ENCODE assay signal across 1 cellular context in the genomic region with DNA sequence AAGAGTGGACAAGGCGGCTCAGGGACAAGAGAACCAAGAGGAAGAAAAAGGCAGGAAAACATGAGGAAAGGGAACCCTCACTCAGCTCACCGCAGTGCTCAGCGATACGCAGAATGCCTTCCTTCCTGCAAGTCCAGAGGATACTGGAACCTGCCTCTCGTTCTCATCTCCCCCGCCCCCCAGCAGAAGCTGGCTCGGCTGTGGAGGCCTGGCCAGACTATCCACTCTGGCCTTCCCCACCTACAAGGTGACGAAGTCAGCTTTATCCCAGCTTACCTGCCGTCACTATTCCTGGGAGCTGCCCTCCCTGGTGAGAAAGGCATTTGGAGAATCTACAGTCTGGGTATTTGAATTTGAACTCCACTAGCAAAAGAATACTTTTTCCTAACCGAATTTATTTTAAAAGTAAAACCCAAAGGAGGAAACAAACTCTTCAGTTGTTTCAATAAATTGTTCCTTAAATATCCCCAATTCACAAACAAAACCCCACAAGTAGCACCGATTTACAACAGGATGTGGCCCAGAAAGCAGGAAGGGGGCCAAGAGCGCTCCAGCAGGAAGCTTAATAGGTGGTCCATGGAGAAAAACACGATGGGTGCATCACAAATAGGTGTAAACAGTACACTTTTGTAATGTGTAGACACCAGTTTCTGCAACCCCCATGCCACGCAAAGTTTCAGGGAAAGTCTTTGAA.
TF ChIP-seq lines count a peak whose summit lies in the region.

No MANE protein-coding gene starts in this region.

TF ChIP-seq in K562, 482 proteins besides CTCF, POLR2A, EP300 and RAD21:
- TF ChIP-seq ZNF311 (CRISPR knock-in tag; IDR thresholded peaks at IDR 0.05) (no peak), CCNT2 (IDR thresholded peaks at IDR 0.05; ENCODE audit: borderline replicate concordance, extremely low read depth, insufficient read length, low read depth, low read length) (no peak), ARID1B (IDR thresholded peaks at IDR 0.05) (no peak), TAL1 (IDR thresholded peaks at IDR 0.05) (no peak)
- TF ChIP-seq, protein P1, sequence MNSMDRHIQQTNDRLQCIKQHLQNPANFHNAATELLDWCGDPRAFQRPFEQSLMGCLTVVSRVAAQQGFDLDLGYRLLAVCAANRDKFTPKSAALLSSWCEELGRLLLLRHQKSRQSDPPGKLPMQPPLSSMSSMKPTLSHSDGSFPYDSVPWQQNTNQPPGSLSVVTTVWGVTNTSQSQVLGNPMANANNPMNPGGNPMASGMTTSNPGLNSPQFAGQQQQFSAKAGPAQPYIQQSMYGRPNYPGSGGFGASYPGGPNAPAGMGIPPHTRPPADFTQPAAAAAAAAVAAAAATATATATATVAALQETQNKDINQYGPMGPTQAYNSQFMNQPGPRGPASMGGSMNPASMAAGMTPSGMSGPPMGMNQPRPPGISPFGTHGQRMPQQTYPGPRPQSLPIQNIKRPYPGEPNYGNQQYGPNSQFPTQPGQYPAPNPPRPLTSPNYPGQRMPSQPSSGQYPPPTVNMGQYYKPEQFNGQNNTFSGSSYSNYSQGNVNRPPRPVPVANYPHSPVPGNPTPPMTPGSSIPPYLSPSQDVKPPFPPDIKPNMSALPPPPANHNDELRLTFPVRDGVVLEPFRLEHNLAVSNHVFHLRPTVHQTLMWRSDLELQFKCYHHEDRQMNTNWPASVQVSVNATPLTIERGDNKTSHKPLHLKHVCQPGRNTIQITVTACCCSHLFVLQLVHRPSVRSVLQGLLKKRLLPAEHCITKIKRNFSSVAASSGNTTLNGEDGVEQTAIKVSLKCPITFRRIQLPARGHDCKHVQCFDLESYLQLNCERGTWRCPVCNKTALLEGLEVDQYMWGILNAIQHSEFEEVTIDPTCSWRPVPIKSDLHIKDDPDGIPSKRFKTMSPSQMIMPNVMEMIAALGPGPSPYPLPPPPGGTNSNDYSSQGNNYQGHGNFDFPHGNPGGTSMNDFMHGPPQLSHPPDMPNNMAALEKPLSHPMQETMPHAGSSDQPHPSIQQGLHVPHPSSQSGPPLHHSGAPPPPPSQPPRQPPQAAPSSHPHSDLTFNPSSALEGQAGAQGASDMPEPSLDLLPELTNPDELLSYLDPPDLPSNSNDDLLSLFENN (IDR thresholded peaks at IDR 0.05; ENCODE audit: low read depth in 2 of 2, low read length in 2 of 2), result no peak
- TF ChIP-seq, protein P2, sequence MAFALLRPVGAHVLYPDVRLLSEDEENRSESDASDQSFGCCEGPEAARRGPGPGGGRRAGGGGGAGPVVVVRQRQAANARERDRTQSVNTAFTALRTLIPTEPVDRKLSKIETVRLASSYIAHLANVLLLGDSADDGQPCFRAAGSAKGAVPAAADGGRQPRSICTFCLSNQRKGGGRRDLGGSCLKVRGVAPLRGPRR (CRISPR knock-in tag; IDR thresholded peaks at IDR 0.05), result no peak
